ENCODE assay signal across 1 cellular context in genomic region chr14:90985601-90986242, GRCh38.
A peak's percentile ranks its signal among the peaks of the same experiment; 100 is the strongest.
TF ChIP-seq lines count a peak whose summit lies in the region.

No MANE protein-coding gene starts in this region.

TF ChIP-seq in GM12878, 131 proteins besides CTCF, POLR2A, EP300 and RAD21 (continued from another document):
- TF ChIP-seq ZNF592 (IDR thresholded peaks at IDR 0.05) (no peak), MEF2B (IDR thresholded peaks at IDR 0.05; ENCODE audit: partially characterized antibody, poor library complexity, severe bottlenecking) (peak; percentile 83), PAX5 (IDR thresholded peaks at IDR 0.05; ENCODE audit: borderline replicate concordance, low read depth, low read length) (no peak), MLLT1 (IDR thresholded peaks at IDR 0.05) (no peak), BHLHE40 (IDR thresholded peaks at IDR 0.05; ENCODE audit: borderline replicate concordance in 1 of 2, low read depth in 2 of 2, low read length in 1 of 2) (no peak), ZNF217 (IDR thresholded peaks at IDR 0.05) (peak; percentile 70; the same call in 1 of the 2 replicates), TAF1 (IDR thresholded peaks at IDR 0.05; ENCODE audit: borderline replicate concordance, low read depth, low read length) (no peak)
